In the genomic region with DNA sequence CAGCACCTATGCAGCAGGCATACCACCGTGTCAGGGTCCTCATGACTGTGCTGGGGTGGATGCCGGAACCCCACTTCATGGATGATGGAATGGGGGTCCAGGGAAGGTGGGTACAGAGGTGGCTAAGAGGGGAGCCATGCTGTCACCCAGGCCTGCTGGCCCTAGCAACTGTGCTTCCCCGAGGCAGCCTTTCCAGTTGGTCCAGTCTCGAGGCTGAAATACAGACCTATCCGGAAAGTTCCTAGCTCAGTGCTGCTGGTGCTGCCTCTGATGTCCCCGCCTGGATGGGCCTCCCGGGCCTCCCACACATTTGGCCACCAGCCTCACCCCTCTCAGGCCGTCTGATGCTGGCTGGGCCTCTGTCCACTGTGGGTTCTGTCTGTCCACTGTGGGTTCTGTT, we compare ENCODE assay signal across 14 cellular contexts. TPM values are rescaled to one million over a fixed set of nuclear protein-coding genes. Genes with fewer than 3 reads are reported as not detected.
"Had no signal": no experiment of that assay in that cellular context is flagged by ENCODE, and none has a peak within 500 bp of the region (broad histone marks: within the 10 kb centered on the region; RNA-seq: fewer than 3 reads in every experiment).

No MANE protein-coding gene starts in this region.

- H3K4me1 ChIP-seq: gastrocnemius medialis had no signal

- H3K9me3 ChIP-seq: gastrocnemius medialis, left lung, suprapubic skin had no signal

- H3K4me3 ChIP-seq: gastrocnemius medialis, left lung, suprapubic skin had no signal

- H3K27ac ChIP-seq: gastrocnemius medialis, left lung, suprapubic skin, WERI-Rb-1 had no signal

- ATAC-seq: activated CD4-positive, alpha-beta T cell treated with anti-CD3 and anti-CD28 coated beads for 36 hours; effector memory CD8-positive, alpha-beta T cell; gastrocnemius medialis; left lung; naive thymus-derived CD8-positive, alpha-beta T cell; stimulated activated naive CD8-positive, alpha-beta T cell treated with anti-CD3 and anti-CD28 coated beads, Interleukin-15, Interleukin-2, amounts not matched to agents 100 U/mL and 50 U/mL, for 24 hours had no signal

- DNase-seq: activated CD4-positive, alpha-beta memory T cell treated with anti-CD3 and anti-CD28 coated beads, Interleukin-2, amount 10 ng/mL, durations not matched to agents 7 days and 5 days; activated CD4-positive, alpha-beta T cell treated with anti-CD3 and anti-CD28 coated beads for 36 hours; activated naive CD4-positive, alpha-beta T cell treated with anti-CD3 and anti-CD28 coated beads, Interleukin-2, amount 50 U/mL, for 16 hours; activated T-cell treated with anti-CD3 and anti-CD28 coated beads, Interleukin-2, amount 50 U/mL, for 24 hours; effector memory CD8-positive, alpha-beta T cell; gastrocnemius medialis; left lung; naive thymus-derived CD8-positive, alpha-beta T cell; stimulated activated CD4-positive, alpha-beta T cell treated with anti-CD3 and anti-CD28 coated beads, Interleukin-4, amount 100 ng/mL, for 4 hours; stimulated activated CD8-positive, alpha-beta memory T cell treated with anti-CD3 and anti-CD28 coated beads, Interleukin-4, amount 100 ng/mL, for 48 hours; stimulated activated naive CD8-positive, alpha-beta T cell treated with anti-CD3 and anti-CD28 coated beads, Interleukin-15, Interleukin-2, amounts not matched to agents 100 U/mL and 50 U/mL, for 24 hours; WERI-Rb-1 had no signal

- H3K27me3 ChIP-seq: gastrocnemius medialis, suprapubic skin had no signal

RNA-seq across cellular contexts. Expression of gene SIRPA, which starts 17.4 kb away (rescaled TPM):
- total RNA-seq: activated CD4-positive, alpha-beta memory T cell treated with anti-CD3 and anti-CD28 coated beads, Interleukin-2, amount 10 ng/mL, durations not matched to agents 7 days and 5 days; T-helper 1 cell treated with Interleukin-12 subunit alpha and Interleukin-12 subunit beta and Interleukin-4 antibody, amounts not matched to agents 30 ng/mL and 1 ng/mL, for 36 hours had no signal
